ENCODE assay signal across 1 cellular context in the genomic region with DNA sequence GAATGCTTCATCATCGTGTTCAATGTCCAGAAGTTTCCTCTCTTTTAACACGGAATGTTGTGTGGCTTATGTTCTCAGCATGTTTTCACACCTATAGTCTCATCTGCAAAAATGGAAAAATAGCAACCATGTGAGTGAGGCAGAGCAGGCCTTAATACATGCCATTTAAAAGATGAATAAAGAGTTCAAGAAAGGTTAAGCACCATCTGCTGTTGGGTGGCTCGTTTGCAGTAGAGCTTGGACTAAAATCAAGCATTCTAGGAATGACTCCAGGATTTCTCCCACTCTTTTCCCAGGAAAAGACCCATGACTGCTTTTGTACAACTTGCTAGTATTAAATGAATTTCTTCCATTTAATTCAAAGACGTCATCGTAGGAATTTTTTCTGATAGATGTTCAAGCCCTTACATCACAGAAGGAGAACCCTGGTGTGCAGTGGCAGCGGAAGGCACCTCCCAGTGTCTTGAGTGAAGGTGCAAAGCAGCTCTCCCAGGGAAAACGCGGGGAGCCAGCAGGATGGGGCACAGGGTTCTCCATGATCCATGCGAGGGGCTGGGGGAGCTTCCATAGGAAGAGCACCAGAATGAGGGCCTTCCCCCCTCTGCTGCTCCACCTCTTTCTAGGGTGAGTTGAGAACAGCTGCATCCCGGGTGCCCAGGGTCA.
TF ChIP-seq lines count a peak whose summit lies in the region.

No MANE protein-coding gene starts in this region.

TF ChIP-seq in IMR-90, 13 proteins besides CTCF, POLR2A, EP300 and RAD21 (continued from another document):
- TF ChIP-seq, protein P1, sequence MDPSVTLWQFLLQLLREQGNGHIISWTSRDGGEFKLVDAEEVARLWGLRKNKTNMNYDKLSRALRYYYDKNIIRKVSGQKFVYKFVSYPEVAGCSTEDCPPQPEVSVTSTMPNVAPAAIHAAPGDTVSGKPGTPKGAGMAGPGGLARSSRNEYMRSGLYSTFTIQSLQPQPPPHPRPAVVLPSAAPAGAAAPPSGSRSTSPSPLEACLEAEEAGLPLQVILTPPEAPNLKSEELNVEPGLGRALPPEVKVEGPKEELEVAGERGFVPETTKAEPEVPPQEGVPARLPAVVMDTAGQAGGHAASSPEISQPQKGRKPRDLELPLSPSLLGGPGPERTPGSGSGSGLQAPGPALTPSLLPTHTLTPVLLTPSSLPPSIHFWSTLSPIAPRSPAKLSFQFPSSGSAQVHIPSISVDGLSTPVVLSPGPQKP (IDR thresholded peaks at IDR 0.05; ENCODE audit: borderline replicate concordance, low read depth, low read length), result no peak
- no peak for TF ChIP-seq BHLHE40 (IDR thresholded peaks at IDR 0.05; ENCODE audit: low read depth, low read length)
- TF ChIP-seq CHD1 (IDR thresholded peaks at IDR 0.05; ENCODE audit: low read depth, low read length), result no peak
TF ChIP-seq in IMR-90: peak in this region for 0.
